ENCODE assay signal across 1 cellular context in genomic region chr13:23766199-23766771, GRCh38.
TF ChIP-seq lines count a peak whose summit lies in the region.

No MANE protein-coding gene starts in this region.

TF ChIP-seq in H1, 55 proteins besides CTCF, POLR2A, EP300 and RAD21:
- TF ChIP-seq GABPA (IDR thresholded peaks at IDR 0.05; ENCODE audit: borderline replicate concordance, insufficient read depth, low read length) (no peak), PHF8 (conservative IDR thresholded peaks at IDR 0.05; ENCODE audit: low read depth, low read length) (no peak), TCF12 (IDR thresholded peaks at IDR 0.05; ENCODE audit: low read depth, low read length) (no peak), JUN (IDR thresholded peaks at IDR 0.05; ENCODE audit: low read depth, low read length) (no peak), EZH2 (IDR thresholded peaks at IDR 0.05; ENCODE audit: low read depth, low read length, severe bottlenecking) (no peak), FOSL1 (IDR thresholded peaks at IDR 0.05; ENCODE audit: insufficient read depth, low read depth, low read length) (no peak), NRF1 (IDR thresholded peaks at IDR 0.05; ENCODE audit: low read depth, low read length) (no peak), RFX5 (IDR thresholded peaks at IDR 0.05; ENCODE audit: borderline replicate concordance, low read depth, low read length) (no peak), SP4 (IDR thresholded peaks at IDR 0.05; ENCODE audit: low read length) (no peak), SAP30 (IDR thresholded peaks at IDR 0.05; ENCODE audit: insufficient read depth, insufficient replicate concordance, low read length) (no peak), TBP (IDR thresholded peaks at IDR 0.05; ENCODE audit: low read depth, low read length) (no peak), RXRA (IDR thresholded peaks at IDR 0.05; ENCODE audit: insufficient read depth, low read depth, low read length) (no peak), ASH2L (IDR thresholded peaks at IDR 0.05; ENCODE audit: low read length) (no peak)
- TF ChIP-seq, protein P1, sequence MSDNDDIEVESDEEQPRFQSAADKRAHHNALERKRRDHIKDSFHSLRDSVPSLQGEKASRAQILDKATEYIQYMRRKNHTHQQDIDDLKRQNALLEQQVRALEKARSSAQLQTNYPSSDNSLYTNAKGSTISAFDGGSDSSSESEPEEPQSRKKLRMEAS (IDR thresholded peaks at IDR 0.05), result no peak
- TF ChIP-seq, protein P2, sequence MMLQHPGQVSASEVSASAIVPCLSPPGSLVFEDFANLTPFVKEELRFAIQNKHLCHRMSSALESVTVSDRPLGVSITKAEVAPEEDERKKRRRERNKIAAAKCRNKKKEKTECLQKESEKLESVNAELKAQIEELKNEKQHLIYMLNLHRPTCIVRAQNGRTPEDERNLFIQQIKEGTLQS (IDR thresholded peaks at IDR 0.05; ENCODE audit: insufficient read depth, low read depth, low read length), result no peak
- TF ChIP-seq, protein P3, sequence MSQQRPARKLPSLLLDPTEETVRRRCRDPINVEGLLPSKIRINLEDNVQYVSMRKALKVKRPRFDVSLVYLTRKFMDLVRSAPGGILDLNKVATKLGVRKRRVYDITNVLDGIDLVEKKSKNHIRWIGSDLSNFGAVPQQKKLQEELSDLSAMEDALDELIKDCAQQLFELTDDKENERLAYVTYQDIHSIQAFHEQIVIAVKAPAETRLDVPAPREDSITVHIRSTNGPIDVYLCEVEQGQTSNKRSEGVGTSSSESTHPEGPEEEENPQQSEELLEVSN (IDR thresholded peaks at IDR 0.05), result no peak
